In genomic region chr12:93990832-93991748, GRCh38 we compare ENCODE assay signal across 10 cellular contexts.
A peak's percentile ranks its signal among the peaks of the same experiment; 100 is the strongest.
DNase-seq lines count a peak whose midpoint lies in the region; ATAC-seq and TF ChIP-seq lines count a peak whose summit lies in the region.
"Had no signal": no experiment of that assay in that cellular context is flagged by ENCODE, and none has a peak within 500 bp of the region (broad histone marks: within the 10 kb centered on the region; RNA-seq: fewer than 3 reads in every experiment).

No MANE protein-coding gene starts in this region.

- no peaks in the 10 kb centered on the region for H3K9me3 Mint-ChIP-seq in type B pancreatic cell
- H3K9me3 Mint-ChIP-seq in activated naive CD4-positive, alpha-beta T cell treated with anti-CD3 and anti-CD28 coated beads, Interleukin-2, amount 50 U/mL, for 72 hours: peaks cover 0 to 2% of the 10 kb centered on the region in 2 donors

- no peak overlapping the region for H3K27ac Mint-ChIP-seq in type B pancreatic cell
- H3K27ac Mint-ChIP-seq in activated naive CD4-positive, alpha-beta T cell treated with anti-CD3 and anti-CD28 coated beads, Interleukin-2, amount 50 U/mL, for 72 hours: no peak overlapping the region

- no peaks in the 10 kb centered on the region for H3K36me3 ChIP-seq in liver (ENCODE audit: control insufficient read depth in 4 of 4, insufficient read depth in 3 of 4, low read depth in 1 of 4, low read length in 3 of 4)
- H3K36me3 ChIP-seq: SJCRH30 had no signal

- ATAC-seq in activated naive CD4-positive, alpha-beta T cell treated with anti-CD3 and anti-CD28 coated beads, Interleukin-2, amount 50 U/mL, for 72 hours: no peak
- ATAC-seq in HG03159 (IDR thresholded peaks at IDR 0.05; ENCODE audit: unreplicated experiment): no peak

- no peak overlapping the region for H3K9ac ChIP-seq in liver (ENCODE audit: low read depth in 1 of 2, low read length in 2 of 2)

- H3K4me3 ChIP-seq in dorsolateral prefrontal cortex (peak overlapping the region in 27 of 59 donors; percentile 0 to 39 (median 13)), liver (ENCODE audit: low read depth in 1 of 3, low read length in 3 of 3) (no peak overlapping the region)
- H3K4me3 ChIP-seq: SJCRH30 had no signal

- TF ChIP-seq CTCF in dorsolateral prefrontal cortex (IDR thresholded peaks at IDR 0.05 in 54 of 56, conservative IDR thresholded peaks at IDR 0.05 in 2 of 56; ENCODE audit: low read depth in 1 of 56, partially characterized antibody in 56 of 56): peak in 53 of 56 donors; percentile 10 to 68 (median 53)
- TF ChIP-seq CTCF in liver (IDR thresholded peaks at IDR 0.05; ENCODE audit: low read depth, low read length, missing input control): peak; percentile 34
- TF ChIP-seq CTCF in type B pancreatic cell (conservative IDR thresholded peaks at IDR 0.05): peak; percentile 69

- peak overlapping the region; percentile 65 for H3K4me3 Mint-ChIP-seq in type B pancreatic cell

- peaks cover 0 to 3% (median 0%) of the 10 kb centered on the region in 4 donors for H3K4me1 ChIP-seq in liver (ENCODE audit: control insufficient read depth in 4 of 4, insufficient read depth in 4 of 4, low read length in 3 of 4)
- H3K4me1 ChIP-seq: SJCRH30 had no signal

- H3K36me3 Mint-ChIP-seq in type B pancreatic cell: no peaks in the 10 kb centered on the region
- no peaks in the 10 kb centered on the region for H3K36me3 Mint-ChIP-seq in activated naive CD4-positive, alpha-beta T cell treated with anti-CD3 and anti-CD28 coated beads, Interleukin-2, amount 50 U/mL, for 72 hours

- no peaks in the 10 kb centered on the region for H3K27me3 ChIP-seq in dorsolateral prefrontal cortex
- H3K27me3 ChIP-seq in liver (ENCODE audit: control insufficient read depth in 4 of 4, insufficient read depth in 4 of 4, low read length in 3 of 4): no peaks in the 10 kb centered on the region
- H3K27me3 ChIP-seq: SJCRH30 had no signal

- H3K4me1 Mint-ChIP-seq in type B pancreatic cell (ENCODE audit: unreplicated experiment): peaks cover 14% of the 10 kb centered on the region

- H3K27ac ChIP-seq in dorsolateral prefrontal cortex (peak overlapping the region in 34 of 59 donors; percentile 3 to 74 (median 40)), liver (ENCODE audit: low read depth in 1 of 2, low read length in 2 of 2) (no peak overlapping the region)
- H3K27ac ChIP-seq: C4-2B, SJCRH30 had no signal

- peaks cover 6% of the 10 kb centered on the region for H3K27me3 Mint-ChIP-seq in type B pancreatic cell

- no peaks in the 10 kb centered on the region for H3K9me3 ChIP-seq in liver (ENCODE audit: control insufficient read depth in 4 of 4, low read length in 3 of 4)
- H3K9me3 ChIP-seq: SJCRH30 had no signal

- peak; percentile 42 for DNase-seq in NCI-H82 (lab: John Stamatoyannopoulos, UW)
- no peak for DNase-seq in NCI-H82 treated with DMSO at 0.1 percent for 48 hours (lab: John Stamatoyannopoulos, UW; ENCODE audit: unreplicated experiment)
- DNase-seq in dorsolateral prefrontal cortex: peak in 9 of 10 donors; percentile 13 to 75 (median 62)
- no peak for DNase-seq in type B pancreatic cell (ENCODE audit: extremely low spot score, unreplicated experiment)
- DNase-seq in activated naive CD4-positive, alpha-beta T cell treated with anti-CD3 and anti-CD28 coated beads, Interleukin-2, amount 50 U/mL, for 72 hours (ENCODE audit: low spot score in 2 of 2): no peak
- no peak for DNase-seq in NCI-H146 (lab: John Stamatoyannopoulos, UW)

- WGBS in liver: 51% methylated on average over 20 of the region's 20 CpGs

- intact Hi-C loops in dorsolateral prefrontal cortex (cut with DNase I): loop anchor here in 1 of 2 donors (5.0 kb wide), 1 partner anchor 106 kb away; no protein-coding TSS in a partner anchor

- peak; percentile 61 to 79 for TF ChIP-seq RAD21 in liver (IDR thresholded peaks at IDR 0.05)

TF ChIP-seq in liver, 16 proteins besides CTCF, POLR2A, EP300 and RAD21:
- TF ChIP-seq REST (IDR thresholded peaks at IDR 0.05) (no peak), TAF1 (conservative IDR thresholded peaks at IDR 0.05) (no peak), FOXA2 (IDR thresholded peaks at IDR 0.05) (no peak), SP1 (IDR thresholded peaks at IDR 0.05) (no peak), EGR1 (IDR thresholded peaks at IDR 0.05; ENCODE audit: low read depth in 2 of 2) (no peak), ATF3 (IDR thresholded peaks at IDR 0.05) (no peak), FOXA1 (IDR thresholded peaks at IDR 0.05) (no peak), HNF4A (conservative IDR thresholded peaks at IDR 0.05) (no peak), MAX (IDR thresholded peaks at IDR 0.05) (no peak), RXRA (IDR thresholded peaks at IDR 0.05) (no peak), ZBTB33 (IDR thresholded peaks at IDR 0.05) (no peak), GABPA (IDR thresholded peaks at IDR 0.05 in 1 of 2, conservative IDR thresholded peaks at IDR 0.05 in 1 of 2) (no peak), HNF4G (IDR thresholded peaks at IDR 0.05) (no peak)

Comparison
In these comparisons a context has a peak if more than half of its experiments do, and no peak if none do; other contexts are left out.
1. DNase-seq: peak in NCI-H82 (single experiment) and dorsolateral prefrontal cortex (9 of 10); none in NCI-H82 treated with DMSO at 0.1 percent for 48 hours (single experiment), type B pancreatic cell (single experiment), activated naive CD4-positive, alpha-beta T cell treated with anti-CD3 and anti-CD28 coated beads, Interleukin-2, amount 50 U/mL, for 72 hours (0 of 2) and NCI-H146 (single experiment).
2. H3K27ac ChIP-seq: peak in dorsolateral prefrontal cortex (34 of 59); none in liver (0 of 2).
3. Peak in every context shown above with its lines, with median percentiles within 50 percentile points of each other: CTCF ChIP-seq.